In the genomic region with DNA sequence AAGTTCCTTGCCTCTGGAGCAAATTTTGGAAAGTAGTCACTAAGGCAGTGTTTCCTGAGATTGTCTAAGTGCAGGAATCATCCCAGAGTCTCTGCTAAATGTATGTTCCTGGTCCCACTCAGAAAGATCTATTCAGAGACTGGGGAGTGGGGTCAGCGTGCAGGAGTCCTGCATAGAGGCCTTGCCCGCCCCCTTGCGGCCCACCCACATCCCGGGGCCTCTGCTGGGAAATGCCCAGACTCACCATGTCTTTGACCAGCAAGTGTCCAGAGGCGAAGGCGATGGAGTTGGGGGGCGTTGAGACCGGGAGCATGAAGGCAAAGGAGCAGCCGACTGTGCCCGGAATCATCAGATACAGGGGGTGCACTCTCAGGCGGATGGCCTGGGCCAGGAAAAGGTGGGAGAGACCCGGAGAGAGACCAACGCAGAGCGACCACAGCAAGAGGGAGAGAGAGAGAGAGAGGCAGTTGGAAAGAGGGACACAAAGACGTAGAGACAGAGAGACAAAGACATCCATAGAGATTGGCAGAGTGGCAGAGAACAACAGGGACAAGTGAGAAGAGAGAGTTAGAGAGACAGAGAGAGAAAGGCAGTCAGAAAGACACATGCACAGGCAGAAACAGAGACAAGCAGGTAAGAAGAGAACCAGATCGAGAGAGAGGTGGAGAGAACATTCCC, we compare ENCODE assay signal across 9 cellular contexts. TPM values are rescaled to one million over a fixed set of nuclear protein-coding genes. Genes with fewer than 3 reads are reported as not detected.
A peak's percentile ranks its signal among the peaks of the same experiment; 100 is the strongest.
DNase-seq lines count a peak whose midpoint lies in the region; ATAC-seq, FAIRE-seq and TF ChIP-seq lines count a peak whose summit lies in the region.
"Had no signal": no experiment of that assay in that cellular context is flagged by ENCODE, and none has a peak within 500 bp of the region (broad histone marks: within the 10 kb centered on the region; RNA-seq: fewer than 3 reads in every experiment).

No MANE protein-coding gene starts in this region.

- no peaks in the 10 kb centered on the region for H3K79me2 ChIP-seq in astrocyte (ENCODE audit: insufficient read depth, low read length)

- DNase-seq in astrocyte (ENCODE audit: low read depth) (no peak), GM19238 (ENCODE audit: insufficient read length, low spot score) (no peak)
- DNase-seq in activated CD4-positive, alpha-beta T cell treated with anti-CD3 and anti-CD28 coated beads for 1 hour: no peak

- H3K4me3 ChIP-seq in HEK293 (ENCODE audit: low read depth, low read length) (no peak overlapping the region), astrocyte (ENCODE audit: insufficient read depth, low read depth, low read length) (peak overlapping the region; percentile 45), iPS-18a (ENCODE audit: low read length) (peak overlapping the region; percentile 50), subcutaneous abdominal adipose tissue (ENCODE audit: low read depth in 1 of 5, low read length in 5 of 5) (peak overlapping the region; percentile 44 to 69 (median 67))

- H3K27me3 ChIP-seq in astrocyte (ENCODE audit: insufficient read depth, low read length) (no peaks in the 10 kb centered on the region), iPS-18a (ENCODE audit: control insufficient read depth, insufficient read depth, low read length) (no peaks in the 10 kb centered on the region), subcutaneous abdominal adipose tissue (ENCODE audit: control insufficient read depth in 5 of 5, insufficient read depth in 4 of 5, low read length in 5 of 5) (peaks cover 0 to 7% (median 0%) of the 10 kb centered on the region in 5 donors)

- H2AFZ ChIP-seq in astrocyte (ENCODE audit: low read depth, low read length): peak overlapping the region; percentile 90

- POLR2A ChIA-PET in HEK293 (lab: Yijun Ruan, JAX): no interaction called here

- H3K9me3 Mint-ChIP-seq in astrocyte (ENCODE audit: unreplicated experiment): no peaks in the 10 kb centered on the region
- H3K9me3 Mint-ChIP-seq: natural killer cell treated with Interleukin-12 subunit alpha and Interleukin-12 subunit beta and Interleukin-15 and Interleukin-18, amount 100 ng/mL, for 72 hours had no signal

- no peak overlapping the region for H3K9ac ChIP-seq in astrocyte (ENCODE audit: low read length)
- H3K9ac ChIP-seq in iPS-18a (ENCODE audit: low read length): no peak overlapping the region
- peak overlapping the region in 3 of 5 donors; percentile 6 to 50 (median 50) for H3K9ac ChIP-seq in subcutaneous abdominal adipose tissue (ENCODE audit: low read length in 5 of 5)

- H3K4me1 ChIP-seq in HEK293 (ENCODE audit: control insufficient read depth, insufficient read depth, low read length): peaks cover 2% of the 10 kb centered on the region; the same call in 1 of the 2 replicates
- H3K4me1 ChIP-seq in astrocyte (ENCODE audit: insufficient read depth, low read length): peaks cover 6% of the 10 kb centered on the region
- peaks cover 10% of the 10 kb centered on the region for H3K4me1 ChIP-seq in iPS-18a (ENCODE audit: control insufficient read depth, low read depth, low read length)
- H3K4me1 ChIP-seq in subcutaneous abdominal adipose tissue (ENCODE audit: control insufficient read depth in 5 of 5, insufficient read depth in 5 of 5, low read length in 5 of 5): peaks cover 6 to 17% (median 14%) of the 10 kb centered on the region in 5 donors

- H3K4me3 Mint-ChIP-seq in astrocyte (ENCODE audit: unreplicated experiment): no peak overlapping the region
- H3K4me3 Mint-ChIP-seq: natural killer cell treated with Interleukin-12 subunit alpha and Interleukin-12 subunit beta and Interleukin-15 and Interleukin-18, amount 100 ng/mL, for 72 hours had no signal

- H3K27me3 Mint-ChIP-seq in astrocyte (ENCODE audit: low read depth, unreplicated experiment): no peaks in the 10 kb centered on the region

- H3K4me1 Mint-ChIP-seq in astrocyte (ENCODE audit: low read depth, unreplicated experiment): peaks cover 2% of the 10 kb centered on the region

- ATAC-seq in HG02981 (IDR thresholded peaks at IDR 0.05; ENCODE audit: unreplicated experiment): no peak

- H3K27ac Mint-ChIP-seq in astrocyte (ENCODE audit: unreplicated experiment): no peak overlapping the region
- H3K27ac Mint-ChIP-seq: natural killer cell treated with Interleukin-12 subunit alpha and Interleukin-12 subunit beta and Interleukin-15 and Interleukin-18, amount 100 ng/mL, for 72 hours had no signal

- H3K27ac ChIP-seq in HEK293 (ENCODE audit: extremely low read depth, low read depth, low read length) (no peak overlapping the region), astrocyte (ENCODE audit: low read depth, low read length) (no peak overlapping the region), iPS-18a (ENCODE audit: low read length) (no peak overlapping the region), subcutaneous abdominal adipose tissue (ENCODE audit: low read depth, low read length) (peak overlapping the region; percentile 51)

- H3K9me3 ChIP-seq in HEK293 (ENCODE audit: control insufficient read depth, insufficient read depth, low read depth, low read length): no peaks in the 10 kb centered on the region
- H3K9me3 ChIP-seq in astrocyte (ENCODE audit: insufficient read depth, low read depth, low read length): no peaks in the 10 kb centered on the region
- H3K9me3 ChIP-seq in iPS-18a (ENCODE audit: control insufficient read depth, low read depth, low read length): no peaks in the 10 kb centered on the region
- no peaks in the 10 kb centered on the region for H3K9me3 ChIP-seq in subcutaneous abdominal adipose tissue (ENCODE audit: control insufficient read depth in 5 of 5, low read length in 5 of 5)

- FAIRE-seq in astrocyte (lab: Jason Lieb, UNC): no peak

- H3K4me2 ChIP-seq in astrocyte (ENCODE audit: low read length): peak overlapping the region; percentile 85

- no peaks in the 10 kb centered on the region for H3K36me3 ChIP-seq in HEK293 (ENCODE audit: control insufficient read depth in 2 of 2, insufficient read depth in 1 of 2, low read length in 2 of 2)
- H3K36me3 ChIP-seq in astrocyte (ENCODE audit: insufficient read depth, low read length): no peaks in the 10 kb centered on the region
- H3K36me3 ChIP-seq in iPS-18a (ENCODE audit: control insufficient read depth, low read depth, low read length): no peaks in the 10 kb centered on the region
- no peaks in the 10 kb centered on the region for H3K36me3 ChIP-seq in subcutaneous abdominal adipose tissue (ENCODE audit: control insufficient read depth in 5 of 5, insufficient read depth in 5 of 5, low read length in 5 of 5)

- CTCF ChIA-PET in HEK293 (lab: Yijun Ruan, JAX): interaction anchor here (0.6 to 2.1 kb wide), 7 partner anchors 10 to 666 kb away, joined by 3 to 10 read pairs (median 3); no protein-coding TSS in a partner anchor

- H3K36me3 Mint-ChIP-seq in astrocyte (ENCODE audit: low read depth, unreplicated experiment): peaks cover 1% of the 10 kb centered on the region
- H3K36me3 Mint-ChIP-seq: natural killer cell treated with Interleukin-12 subunit alpha and Interleukin-12 subunit beta and Interleukin-15 and Interleukin-18, amount 100 ng/mL, for 72 hours had no signal

- H4K20me1 ChIP-seq in astrocyte (ENCODE audit: insufficient read depth, low read length): no peaks in the 10 kb centered on the region

- TF ChIP-seq CTCF in HEK293 (tag by site-specific recombination; IDR thresholded peaks at IDR 0.05) (no peak), astrocyte (IDR thresholded peaks at IDR 0.05; ENCODE audit: insufficient read depth, low read depth, low read length) (no peak)

TF ChIP-seq in HEK293, 187 proteins besides CTCF, POLR2A, EP300 and RAD21:
- TF ChIP-seq, protein P1, sequence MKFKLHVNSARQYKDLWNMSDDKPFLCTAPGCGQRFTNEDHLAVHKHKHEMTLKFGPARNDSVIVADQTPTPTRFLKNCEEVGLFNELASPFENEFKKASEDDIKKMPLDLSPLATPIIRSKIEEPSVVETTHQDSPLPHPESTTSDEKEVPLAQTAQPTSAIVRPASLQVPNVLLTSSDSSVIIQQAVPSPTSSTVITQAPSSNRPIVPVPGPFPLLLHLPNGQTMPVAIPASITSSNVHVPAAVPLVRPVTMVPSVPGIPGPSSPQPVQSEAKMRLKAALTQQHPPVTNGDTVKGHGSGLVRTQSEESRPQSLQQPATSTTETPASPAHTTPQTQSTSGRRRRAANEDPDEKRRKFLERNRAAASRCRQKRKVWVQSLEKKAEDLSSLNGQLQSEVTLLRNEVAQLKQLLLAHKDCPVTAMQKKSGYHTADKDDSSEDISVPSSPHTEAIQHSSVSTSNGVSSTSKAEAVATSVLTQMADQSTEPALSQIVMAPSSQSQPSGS (tag by site-specific recombination; IDR thresholded peaks at IDR 0.05; ENCODE audit: low read depth): no peak
- peak; percentile 42 for TF ChIP-seq ZNF596 (tag by site-specific recombination; IDR thresholded peaks at IDR 0.05)

RNA-seq across cellular contexts. Expression of a gene that starts 12.9 kb away (rescaled TPM):
- total RNA-seq in astrocyte: not detected in 2 replicates
- total RNA-seq: dermis microvascular lymphatic vessel endothelial cell had no signal

RNA-seq across cellular contexts. Expression of a gene that starts 50.0 kb away (rescaled TPM):
- 8.5 and 9.3 TPM in 2 replicates for total RNA-seq in astrocyte

Comparison
In these comparisons a context has a peak if more than half of its experiments do, and no peak if none do; other contexts are left out.
1. H3K9ac ChIP-seq: peak in subcutaneous abdominal adipose tissue (3 of 5); none in astrocyte (single experiment) and iPS-18a (single experiment).